In the genomic region with DNA sequence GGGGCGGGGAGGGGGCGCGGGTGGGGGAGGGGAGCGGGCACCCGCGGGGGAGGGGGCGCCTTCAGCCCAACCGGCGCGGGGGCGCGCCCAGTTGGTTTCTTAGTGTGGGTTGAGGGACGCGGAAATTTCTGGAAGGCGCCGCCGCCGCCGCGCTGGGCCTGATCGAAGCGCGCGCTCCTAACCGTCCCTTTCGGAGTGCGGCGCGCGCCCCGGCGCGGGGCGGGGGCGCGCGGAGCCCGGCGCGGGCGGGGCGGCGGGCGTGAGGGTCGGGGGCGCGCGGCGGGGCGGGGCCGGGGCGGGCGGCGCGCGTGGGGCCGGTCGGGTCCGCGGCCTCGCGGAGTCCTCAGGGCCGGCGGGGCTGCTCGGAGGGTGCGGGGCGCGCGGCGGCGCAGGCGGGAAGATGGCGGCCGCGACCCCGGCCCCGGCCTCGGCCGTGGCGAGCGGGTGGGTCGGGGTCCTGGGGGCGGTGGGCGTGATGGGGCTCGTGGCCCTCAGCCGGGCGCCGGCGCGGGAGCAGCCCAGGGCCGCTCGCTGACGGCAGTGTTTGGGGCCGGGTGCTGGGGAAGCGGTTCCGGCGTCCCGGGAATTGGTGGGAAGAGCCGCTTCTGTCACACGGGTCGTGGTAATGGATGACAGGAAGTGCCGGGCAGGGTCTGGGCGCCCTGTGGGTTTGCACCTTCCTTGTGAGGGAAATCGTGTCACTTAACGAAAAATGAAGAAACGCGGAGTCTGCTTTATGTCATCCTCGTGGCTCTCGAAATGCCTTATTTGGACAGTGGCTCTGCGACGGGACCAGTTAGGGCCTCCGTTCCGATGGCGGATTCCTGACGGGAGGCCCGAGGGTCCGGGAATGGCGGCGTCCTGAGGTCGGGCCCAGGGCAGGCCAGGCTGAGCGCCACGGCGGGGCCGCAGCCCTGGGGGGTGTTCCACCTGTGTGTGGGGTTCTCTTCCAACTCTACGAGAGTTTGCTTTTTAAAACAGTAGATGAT, we compare ENCODE assay signal across 8 cellular contexts. TPM values are rescaled to one million over a fixed set of nuclear protein-coding genes. Genes with fewer than 3 reads are reported as not detected.
DNase-seq lines count a peak whose midpoint lies in the region; ATAC-seq, FAIRE-seq and TF ChIP-seq lines count a peak whose summit lies in the region.

No MANE protein-coding gene starts in this region.

- H3K4me3 ChIP-seq in endothelial cell of umbilical vein (replicated peaks in 1 of 3; ENCODE audit: insufficient read depth in 1 of 3, low read depth in 1 of 3, low read length in 3 of 3) = peak overlapping the region; percentile 33 to 78 (median 59)
- peak overlapping the region; percentile 67 for H3K4me3 ChIP-seq in mononuclear cell (ENCODE audit: low read length)

- POLR2A ChIA-PET in endothelial cell of umbilical vein (lab: Charles Lee) = no interaction called here

- peak; percentile 33 for ATAC-seq in GM19328 (IDR thresholded peaks at IDR 0.05; ENCODE audit: unreplicated experiment)
- peak; percentile 21 for ATAC-seq in HG03442 (IDR thresholded peaks at IDR 0.05; ENCODE audit: unreplicated experiment)

- TF ChIP-seq POLR2A in endothelial cell of umbilical vein (IDR thresholded peaks at IDR 0.05; ENCODE audit: low read depth, low read length) = no peak

- H4K20me1 ChIP-seq in endothelial cell of umbilical vein (replicated peaks; ENCODE audit: control insufficient read depth, extremely low read depth, insufficient read depth, low read length) = no peaks in the 10 kb centered on the region

- H3K9ac ChIP-seq in endothelial cell of umbilical vein (replicated peaks; ENCODE audit: extremely low read depth, insufficient read depth, low read length) = peak overlapping the region; percentile 77

- BruUV-seq in endothelial cell of umbilical vein (replicated peaks; lab: Mats Ljungman, UMichigan) = no TSS peak

- H3K27me3 ChIP-seq in endothelial cell of umbilical vein (ENCODE audit: control insufficient read depth in 2 of 2, insufficient read depth in 2 of 2, low read length in 2 of 2) = no peaks in the 10 kb centered on the region
- H3K27me3 ChIP-seq in mononuclear cell (ENCODE audit: insufficient read depth, low read length) = no peaks in the 10 kb centered on the region

- H3K79me2 ChIP-seq in endothelial cell of umbilical vein (ENCODE audit: control insufficient read depth, insufficient read depth, low read length) = peaks cover 40% of the 10 kb centered on the region

- peaks cover 10% of the 10 kb centered on the region for H3K4me1 ChIP-seq in endothelial cell of umbilical vein (ENCODE audit: control insufficient read depth, extremely low read depth, insufficient read depth, low read length)
- peaks cover 12% of the 10 kb centered on the region for H3K4me1 ChIP-seq in mononuclear cell (ENCODE audit: insufficient read depth, low read length)

- H3K9me3 ChIP-seq in endothelial cell of umbilical vein (replicated peaks; ENCODE audit: control insufficient read depth, insufficient read depth, low read length) (no peaks in the 10 kb centered on the region), mononuclear cell (ENCODE audit: low read depth, low read length) (no peaks in the 10 kb centered on the region)

- dilution Hi-C loops in endothelial cell of umbilical vein (cut with MboI; ENCODE audit: extremely low pct_ligation_motif_present, low sequenced_read_pairs) = no loop called here

- no peaks in the 10 kb centered on the region for H3K9me1 ChIP-seq in endothelial cell of umbilical vein (replicated peaks; ENCODE audit: control insufficient read depth, extremely low read depth, insufficient read depth, low read length)

- H3K36me3 ChIP-seq in endothelial cell of umbilical vein (ENCODE audit: control insufficient read depth in 2 of 2, extremely low read depth in 1 of 2, insufficient read depth in 2 of 2, low read length in 2 of 2) = no peaks in the 10 kb centered on the region

- H2AFZ ChIP-seq in endothelial cell of umbilical vein (ENCODE audit: low read depth, low read length) = peak overlapping the region; percentile 0

- peak overlapping the region; percentile 84 for H3K27ac ChIP-seq in endothelial cell of umbilical vein (ENCODE audit: insufficient read depth, low read depth, low read length)

- DNase-seq in CD1c-positive myeloid dendritic cell (ENCODE audit: extremely low spot score) (peak; percentile 83), NK-92 (lab: John Stamatoyannopoulos, UW; ENCODE audit: unreplicated experiment) (peak; percentile 13), endothelial cell of umbilical vein (ENCODE audit: low read depth, low spot score) (peak; percentile 59)
- DNase-seq in activated CD8-positive, alpha-beta memory T cell treated with anti-CD3 and anti-CD28 coated beads, Interleukin-2, amount 50 U/mL, for 24 hours (ENCODE audit: extremely low read depth) = peak; percentile 14
- DNase-seq in stimulated activated CD8-positive, alpha-beta memory T cell treated with anti-CD3 and anti-CD28 coated beads, Interleukin-4, amount 100 ng/mL, for 48 hours = peak; percentile 73

- FAIRE-seq in endothelial cell of umbilical vein (lab: Jason Lieb, UNC) = peak; percentile 76

- CTCF ChIA-PET in endothelial cell of umbilical vein (lab: Charles Lee) = no interaction called here

- intact Hi-C loops in endothelial cell of umbilical vein (cut with micrococcal nuclease) = loop anchor here (10.0 kb wide), 1 partner anchor 80 kb away; the partner anchor contains the start of gene NDUFV3

- TF ChIP-seq CTCF in endothelial cell of umbilical vein (IDR thresholded peaks at IDR 0.05; ENCODE audit: extremely low read depth in 1 of 2, insufficient read depth in 1 of 2, low read depth in 1 of 2, low read length in 2 of 2) = no peak

- peak overlapping the region; percentile 81 for H3K4me2 ChIP-seq in endothelial cell of umbilical vein (ENCODE audit: insufficient read depth, low read length)

TF ChIP-seq in endothelial cell of umbilical vein, 7 proteins besides CTCF, POLR2A, EP300 and RAD21:
- TF ChIP-seq FOS (IDR thresholded peaks at IDR 0.05; ENCODE audit: borderline replicate concordance, insufficient read depth, low read length) (no peak), MYC (IDR thresholded peaks at IDR 0.05; ENCODE audit: low read depth, low read length) (no peak), JUN (IDR thresholded peaks at IDR 0.05; ENCODE audit: borderline replicate concordance, insufficient read depth, insufficient read length, low read depth) (no peak), MAX (IDR thresholded peaks at IDR 0.05; ENCODE audit: insufficient read depth, insufficient read length) (no peak), EZH2 (IDR thresholded peaks at IDR 0.05; ENCODE audit: borderline replicate concordance, low read depth, low read length, severe bottlenecking) (no peak), GATA2 (IDR thresholded peaks at IDR 0.05; ENCODE audit: insufficient read depth, insufficient read length, low read depth, low read length) (no peak), POLR2AphosphoS5 (IDR thresholded peaks at IDR 0.05; ENCODE audit: insufficient read depth, low read depth, low read length) (no peak)

RNA-seq across cellular contexts. Expression of gene PKNOX1, which starts 0.8 kb away (rescaled TPM):
- total RNA-seq in endothelial cell of umbilical vein (16.6 and 19.3 TPM in 2 replicates), mononuclear cell (4.8 TPM)
- 15.8 and 23.6 TPM in 2 replicates for polyA plus RNA-seq in endothelial cell of umbilical vein
- 25.0 and 30.5 TPM in 2 replicates for polyA plus RNA-seq in endothelial cell of umbilical vein (2011; cell fraction: cytosol; rRNA removed)
- 29.6 and 32.6 TPM in 2 replicates for polyA plus RNA-seq in endothelial cell of umbilical vein (2011; cell fraction: nucleus; rRNA removed)
- polyA plus RNA-seq in endothelial cell of umbilical vein (2012) = 17.2 and 23.2 TPM in 2 replicates
- 41.7 and 44.5 TPM in 2 replicates for polyA minus RNA-seq in endothelial cell of umbilical vein
- polyA minus RNA-seq in endothelial cell of umbilical vein (2011; cell fraction: cytosol; rRNA and poly(A)+ RNA removed) = 34.1 TPM
- polyA minus RNA-seq in endothelial cell of umbilical vein (2011; cell fraction: nucleus; rRNA and poly(A)+ RNA removed) = 19.1 and 33.3 TPM in 2 replicates

RNA-seq across cellular contexts. Expression of gene ERVH48-1, which starts 49.7 kb away (rescaled TPM):
- total RNA-seq in endothelial cell of umbilical vein = not detected in 2 replicates
- not detected in 2 replicates for polyA plus RNA-seq in endothelial cell of umbilical vein
- not detected in 2 replicates for polyA plus RNA-seq in endothelial cell of umbilical vein (2011; cell fraction: cytosol; rRNA removed)
- not detected in 2 replicates for polyA plus RNA-seq in endothelial cell of umbilical vein (2011; cell fraction: nucleus; rRNA removed)
- polyA plus RNA-seq in endothelial cell of umbilical vein (2012) = not detected in 2 replicates
- polyA minus RNA-seq in endothelial cell of umbilical vein = 0.15 TPM in 1 of 2 replicates, not detected in the other
- polyA minus RNA-seq in endothelial cell of umbilical vein (2011; cell fraction: cytosol; rRNA and poly(A)+ RNA removed) = 0.41 TPM
- not detected in 2 replicates for polyA minus RNA-seq in endothelial cell of umbilical vein (2011; cell fraction: nucleus; rRNA and poly(A)+ RNA removed)
- 0.42 TPM for total RNA-seq in mononuclear cell

Comparison
In these comparisons a context has a peak if more than half of its experiments do, and no peak if none do; other contexts are left out.
1. Peak in every context shown above with its lines: DNase-seq, ATAC-seq, H3K4me3 ChIP-seq and H3K27ac ChIP-seq.
2. DNase-seq: peak in every context shown above with its lines; median percentile 83 in CD1c-positive myeloid dendritic cell; 73 in stimulated activated CD8-positive, alpha-beta memory T cell treated with anti-CD3 and anti-CD28 coated beads, Interleukin-4, amount 100 ng/mL, for 48 hours; 59 in endothelial cell of umbilical vein; 14 in activated CD8-positive, alpha-beta memory T cell treated with anti-CD3 and anti-CD28 coated beads, Interleukin-2, amount 50 U/mL, for 24 hours; 13 in NK-92.